ENCODE assay signal across 8 cellular contexts in the genomic region with DNA sequence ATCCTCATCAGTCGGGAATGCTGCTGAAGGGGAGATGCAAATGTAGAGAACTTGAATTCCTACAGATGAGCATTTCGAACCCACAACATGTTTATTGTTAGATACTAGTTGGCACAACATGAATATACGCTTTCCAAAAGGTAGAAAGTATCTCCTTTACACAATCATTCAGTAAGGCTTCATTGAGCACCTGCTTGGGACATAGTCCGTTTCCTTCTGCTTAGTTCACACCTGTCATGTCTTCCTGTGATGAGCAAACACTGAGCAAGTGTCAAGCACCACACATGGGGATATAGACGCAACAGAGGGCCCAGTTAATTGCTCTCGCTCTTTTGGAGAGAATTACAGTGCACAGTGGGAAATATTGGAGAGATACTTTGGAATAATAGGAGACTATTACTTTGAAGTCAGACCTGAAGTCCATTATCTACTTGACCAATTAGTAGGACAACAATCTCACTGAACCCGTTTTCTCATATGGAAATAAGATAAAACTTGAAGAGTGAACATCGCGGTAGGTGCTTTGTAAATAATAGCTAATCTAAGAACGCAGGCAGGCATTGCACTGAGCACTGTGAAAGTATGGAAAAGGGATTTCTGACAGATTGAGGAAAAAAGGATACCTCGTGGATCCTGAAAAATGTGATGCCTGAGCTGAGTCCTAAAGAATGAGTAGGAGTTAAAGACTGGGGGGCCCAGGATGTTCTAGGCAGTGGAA. TPM values are rescaled to one million over a fixed set of nuclear protein-coding genes. Genes with fewer than 3 reads are reported as not detected.
DNase-seq lines count a peak whose midpoint lies in the region; ATAC-seq, FAIRE-seq and TF ChIP-seq lines count a peak whose summit lies in the region.

No MANE protein-coding gene starts in this region.

- TF ChIP-seq RAD21 in GM12878 (IDR thresholded peaks at IDR 0.05; ENCODE audit: insufficient read depth, low read depth, low read length): no peak

- H3K9me3 ChIP-seq in HUES64 (ENCODE audit: insufficient read depth, low read depth, low read length): no peaks in the 10 kb centered on the region
- H3K9me3 ChIP-seq in GM12878 (replicated peaks; ENCODE audit: control insufficient read depth, insufficient read depth, low read length): no peaks in the 10 kb centered on the region
- no peaks in the 10 kb centered on the region for H3K9me3 ChIP-seq in mesodermal cell (ENCODE audit: control insufficient read depth, low read length)

- SMC1A ChIA-PET in GM12878 (lab: Charles Lee; ENCODE audit: uncharacterized antibody, unreplicated experiment): interaction anchor here (0.8 to 1.2 kb wide), 2 partner anchors 50 to 131 kb away, joined by 3 to 5 read pairs; a partner anchor contains a TSS

- H3K9ac ChIP-seq in HUES64 (ENCODE audit: low read depth, low read length) (peak overlapping the region; percentile 96), GM12878 (ENCODE audit: control insufficient read depth, insufficient read depth, low read length) (peak overlapping the region; percentile 87)

- H3K27ac ChIP-seq in HUES64 (ENCODE audit: low read depth, low read length) (no peak overlapping the region), GM12878 (ENCODE audit: control insufficient read depth, insufficient read depth) (peak overlapping the region; percentile 86), mesodermal cell (ENCODE audit: low read depth, low read length, severe bottlenecking) (no peak overlapping the region)

- no peak for FAIRE-seq in GM12878 (lab: Jason Lieb, UNC)

- peak overlapping the region; percentile 100 for H3K4me2 ChIP-seq in GM12878 (ENCODE audit: control insufficient read depth, insufficient read depth)

- H2AFZ ChIP-seq in GM12878 (ENCODE audit: control insufficient read depth, low read depth, low read length): peak overlapping the region; percentile 92

- peaks cover 55% of the 10 kb centered on the region for H3K79me2 ChIP-seq in GM12878 (ENCODE audit: control insufficient read depth, insufficient read depth, low read length)

- CTCF ChIA-PET in GM12878 (lab: Yijun Ruan, JAX): interaction anchor here (1.0 kb wide), 1 partner anchor 40 kb away, joined by 3 read pairs; no protein-coding TSS in a partner anchor

- H3K4me1 ChIP-seq in HUES64 (ENCODE audit: insufficient read depth, low read length): 0 out of 2 replicates have a peak, but pooled peaks cover 9% of the 10 kb centered on the region
- H3K4me1 ChIP-seq in GM12878 (ENCODE audit: control insufficient read depth, insufficient read depth, low read length): peaks cover 20% of the 10 kb centered on the region
- H3K4me1 ChIP-seq in mesodermal cell (ENCODE audit: control insufficient read depth, insufficient read depth, low read length, poor library complexity, severe bottlenecking): peaks cover 3% of the 10 kb centered on the region

- H3K36me3 ChIP-seq in HUES64 (ENCODE audit: insufficient read depth, low read length) (peaks cover 14% of the 10 kb centered on the region), GM12878 (ENCODE audit: control insufficient read depth in 2 of 2, insufficient read depth in 2 of 2, low read length in 1 of 2) (peaks cover 1 to 2% of the 10 kb centered on the region in 2 experiments; a peak in 2 of 4 replicates), mesodermal cell (ENCODE audit: control insufficient read depth, insufficient read depth, low read length) (peaks cover 19% of the 10 kb centered on the region)

- no peak for TF ChIP-seq POLR2A in GM12878 (IDR thresholded peaks at IDR 0.05; ENCODE audit: low read depth, low read length)

- BruUV-seq in GM12878 (replicated peaks; lab: Mats Ljungman, UMichigan): no TSS peak

- H4K20me1 ChIP-seq in GM12878 (ENCODE audit: control insufficient read depth, insufficient read depth): no peaks in the 10 kb centered on the region

- in situ Hi-C loops in GM12878 (cut with MboI): no loop called here

- H3K27me3 ChIP-seq in HUES64 (ENCODE audit: insufficient read depth, low read length) (peaks cover 10% of the 10 kb centered on the region; the same call in 1 of the 2 replicates), GM12878 (replicated peaks in 1 of 2; ENCODE audit: control insufficient read depth in 2 of 2, insufficient read depth in 2 of 2, low read length in 1 of 2) (no peaks in the 10 kb centered on the region)

- POLR2A ChIA-PET in GM12878 (lab: Charles Lee): interaction anchor here (1.2 to 2.7 kb wide), 2 partner anchors 49 to 131 kb away, joined by 3 to 16 read pairs; a partner anchor contains a TSS

- peak overlapping the region; percentile 52 for H3K4me3 ChIP-seq in AG09309 (ENCODE audit: control insufficient read depth, low read depth, low read length)
- H3K4me3 ChIP-seq in HUES64 (ENCODE audit: low read length): peak overlapping the region; percentile 99
- peak overlapping the region; percentile 89 for H3K4me3 ChIP-seq in GM12878
- peak overlapping the region; percentile 92 for H3K4me3 ChIP-seq in mesodermal cell (ENCODE audit: extremely low read depth, insufficient read depth, low read length, poor library complexity, severe bottlenecking)

- ATAC-seq in GM12878 (no peak), GM21367 (IDR thresholded peaks at IDR 0.05; ENCODE audit: unreplicated experiment) (no peak)

- WGBS in HUES64: 74% methylated on average over 11 of the region's 11 CpGs
- WGBS in GM12878 (ENCODE audit: insufficient coverage, insufficient replicate concordance, low lambda C conversion rate, missing lambda C conversion rate): 57% methylated on average over 11 of the region's 11 CpGs
- 80 to 87% methylated on average over 8 to 9 of the region's 11 CpGs for WGBS in mesodermal cell (ENCODE audit: insufficient coverage in 2 of 2), 2 experiments

- intact Hi-C loops in GM12878 (cut with micrococcal nuclease; ENCODE audit: unreplicated experiment): loop anchor here (5.0 kb wide), 1 partner anchor 133 kb away; a partner anchor contains a TSS

- RAD21 ChIA-PET in GM12878 (lab: Charles Lee; ENCODE audit: unreplicated experiment): no interaction called here

- no peak for DNase-seq in AG09309 (ENCODE audit: low read depth)
- no peak for DNase-seq in GM12878 (ENCODE audit: low read depth, low spot score)
- no peak for DNase-seq in GM20000 (ENCODE audit: low spot score)
- no peak for DNase-seq in NCI-H446 (lab: John Stamatoyannopoulos, UW)
- no peak for DNase-seq in NCI-H226

- no peak for TF ChIP-seq EP300 in GM12878 (IDR thresholded peaks at IDR 0.05; ENCODE audit: borderline replicate concordance in 1 of 2, control insufficient read depth in 1 of 2, low read depth in 2 of 2, low read length in 2 of 2)

- TF ChIP-seq CTCF in AG09309 (IDR thresholded peaks at IDR 0.05; ENCODE audit: control insufficient read depth, insufficient read depth, low read depth, low read length, missing control alignments): no peak
- TF ChIP-seq CTCF in GM12878 (IDR thresholded peaks at IDR 0.05 in 2 of 3, conservative IDR thresholded peaks at IDR 0.05 in 1 of 3; ENCODE audit: control insufficient read depth in 2 of 3, extremely low read depth in 1 of 3, insufficient read depth in 1 of 3, low read depth in 3 of 3, low read length in 3 of 3): no peak
- TF ChIP-seq CTCF in GM20000 (IDR thresholded peaks at IDR 0.05; ENCODE audit: extremely low read depth, missing control alignments): no peak

RNA-seq across cellular contexts. Expression of a gene that starts 1.2 kb away (rescaled TPM):
- 95.6 TPM for polyA plus RNA-seq in HUES64 (2013, experiment 1 of 2)
- polyA plus RNA-seq in HUES64 (2013, experiment 2 of 2): 96.2 TPM
- total RNA-seq in GM12878 (2013; cell fraction: nucleolus; rRNA removed): 53.2 and 73.7 TPM in 2 replicates
- total RNA-seq in GM12878 (2014; rRNA removed) (67.7 and 72.3 TPM in 2 replicates), GM12878 (2014; rRNA removed; fragmentation: Illumina TruSeq; extraction: Trizol) (97.4 and 107 TPM in 2 replicates), GM12878 (2021) (62.1 and 62.2 TPM in 2 replicates)
- polyA plus RNA-seq in GM12878 (2011; ENCODE audit: low read depth): 25.1 TPM
- polyA plus RNA-seq in GM12878 (2011; rRNA removed) (34.5 and 45.3 TPM in 2 replicates), GM12878 (2014; fragmentation: Illumina TruSeq; extraction: Trizol) (83.5 and 116 TPM in 2 replicates), GM12878 (2014; fragmentation: Nextera tagmentation; extraction: Ambion mirVana) (100 to 1,000 TPM in 1 of 2 experiments, 10 to 100 TPM in 1; 68.7 to 101 TPM), GM12878 (2014; rRNA removed) (42.4 and 46.9 TPM in 2 replicates), GM12878 (2016; fragmentation: Nextera tagmentation; extraction: Ambion mirVana) (100 to 1,000 TPM; 105 to 108 TPM)
- polyA plus RNA-seq in GM12878 (2011; cell fraction: cytosol; rRNA removed): 18.9 and 31.5 TPM in 2 replicates
- polyA plus RNA-seq in GM12878 (2011; cell fraction: nucleus; rRNA removed): 39.5 and 47.6 TPM in 2 replicates
- polyA plus RNA-seq in GM12878 (2012): 48.2 and 50.7 TPM in 2 replicates
- 21.9 and 44.2 TPM in 2 replicates for polyA minus RNA-seq in GM12878 (2011; rRNA and poly(A)+ RNA removed)
- 16.7 and 25.6 TPM in 2 replicates for polyA minus RNA-seq in GM12878 (2011; cell fraction: cytosol; rRNA and poly(A)+ RNA removed)
- 19.0 and 26.7 TPM in 2 replicates for polyA minus RNA-seq in GM12878 (2011; cell fraction: nucleus; rRNA and poly(A)+ RNA removed)
- 77.3 TPM for polyA plus RNA-seq in mesodermal cell (2013, experiment 1 of 2)
- 76.0 TPM for polyA plus RNA-seq in mesodermal cell (2013, experiment 2 of 2)

RNA-seq across cellular contexts. Expression of a gene that starts 1.3 kb away (rescaled TPM):
- polyA plus RNA-seq in HUES64 (2013, experiment 1 of 2): 29.8 TPM
- 38.1 TPM for polyA plus RNA-seq in HUES64 (2013, experiment 2 of 2)
- 25.2 and 27.2 TPM in 2 replicates for total RNA-seq in GM12878 (2013; cell fraction: nucleolus; rRNA removed)
- total RNA-seq in GM12878 (2014; rRNA removed): 49.8 and 50.2 TPM in 2 replicates
- 60.9 and 68.3 TPM in 2 replicates for total RNA-seq in GM12878 (2014; rRNA removed; fragmentation: Illumina TruSeq; extraction: Trizol)
- 108 and 115 TPM in 2 replicates for total RNA-seq in GM12878 (2021)
- 33.7 TPM for polyA plus RNA-seq in GM12878 (2011; ENCODE audit: low read depth)
- polyA plus RNA-seq in GM12878 (2011; rRNA removed): 113 and 166 TPM in 2 replicates
- polyA plus RNA-seq in GM12878 (2011; cell fraction: cytosol; rRNA removed): 45.0 and 46.7 TPM in 2 replicates
- polyA plus RNA-seq in GM12878 (2011; cell fraction: nucleus; rRNA removed): 35.8 and 38.4 TPM in 2 replicates
- polyA plus RNA-seq in GM12878 (2012): 64.4 and 91.5 TPM in 2 replicates
- polyA plus RNA-seq in GM12878 (2014; fragmentation: Illumina TruSeq; extraction: Trizol): 79.5 and 87.7 TPM in 2 replicates
- 100 to 1,000 TPM in 1 of 2 experiments, 10 to 100 TPM in 1; 58.8 to 115 TPM for polyA plus RNA-seq in GM12878 (2014; fragmentation: Nextera tagmentation; extraction: Ambion mirVana)
- 67.3 and 81.0 TPM in 2 replicates for polyA plus RNA-seq in GM12878 (2014; rRNA removed)
- polyA plus RNA-seq in GM12878 (2016; fragmentation: Nextera tagmentation; extraction: Ambion mirVana): 100 to 1,000 TPM; 271 to 273 TPM
- polyA minus RNA-seq in GM12878 (2011; rRNA and poly(A)+ RNA removed): 20.0 and 20.8 TPM in 2 replicates
- polyA minus RNA-seq in GM12878 (2011; cell fraction: cytosol; rRNA and poly(A)+ RNA removed): 14.2 and 15.4 TPM in 2 replicates
- polyA minus RNA-seq in GM12878 (2011; cell fraction: nucleus; rRNA and poly(A)+ RNA removed): 5.8 and 10.2 TPM in 2 replicates
- polyA plus RNA-seq in mesodermal cell (2013, experiment 1 of 2): 59.3 TPM
- polyA plus RNA-seq in mesodermal cell (2013, experiment 2 of 2): 76.7 TPM

RNA-seq across cellular contexts. Expression of a gene that starts 49.7 kb away (rescaled TPM):
- polyA plus RNA-seq in HUES64 (2013, experiment 1 of 2): 8.8 TPM
- 8.5 TPM for polyA plus RNA-seq in HUES64 (2013, experiment 2 of 2)
- total RNA-seq in GM12878 (2013; cell fraction: nucleolus; rRNA removed): 45.9 and 50.2 TPM in 2 replicates
- total RNA-seq in GM12878 (2014; rRNA removed) (62.6 and 73.0 TPM in 2 replicates), GM12878 (2014; rRNA removed; fragmentation: Illumina TruSeq; extraction: Trizol) (60.3 and 61.7 TPM in 2 replicates), GM12878 (2021) (56.8 and 57.4 TPM in 2 replicates)
- 85.7 TPM for polyA plus RNA-seq in GM12878 (2011; ENCODE audit: low read depth)
- polyA plus RNA-seq in GM12878 (2011; rRNA removed) (120 and 141 TPM in 2 replicates), GM12878 (2014; fragmentation: Illumina TruSeq; extraction: Trizol) (72.0 and 72.2 TPM in 2 replicates), GM12878 (2014; fragmentation: Nextera tagmentation; extraction: Ambion mirVana) (100 to 1,000 TPM; 120 to 125 TPM), GM12878 (2014; rRNA removed) (60.2 and 67.9 TPM in 2 replicates), GM12878 (2016; fragmentation: Nextera tagmentation; extraction: Ambion mirVana) (10 to 100 TPM; 78.6 to 83.3 TPM)
- polyA plus RNA-seq in GM12878 (2011; cell fraction: cytosol; rRNA removed): 76.8 and 90.2 TPM in 2 replicates
- 37.2 and 58.7 TPM in 2 replicates for polyA plus RNA-seq in GM12878 (2011; cell fraction: nucleus; rRNA removed)
- 62.2 and 82.7 TPM in 2 replicates for polyA plus RNA-seq in GM12878 (2012)
- polyA minus RNA-seq in GM12878 (2011; rRNA and poly(A)+ RNA removed): 65.0 and 80.6 TPM in 2 replicates
- 19.2 and 22.7 TPM in 2 replicates for polyA minus RNA-seq in GM12878 (2011; cell fraction: cytosol; rRNA and poly(A)+ RNA removed)
- 16.2 and 20.2 TPM in 2 replicates for polyA minus RNA-seq in GM12878 (2011; cell fraction: nucleus; rRNA and poly(A)+ RNA removed)
- 20.6 TPM for polyA plus RNA-seq in mesodermal cell (2013, experiment 1 of 2)
- polyA plus RNA-seq in mesodermal cell (2013, experiment 2 of 2): 18.0 TPM
